In the genomic region with DNA sequence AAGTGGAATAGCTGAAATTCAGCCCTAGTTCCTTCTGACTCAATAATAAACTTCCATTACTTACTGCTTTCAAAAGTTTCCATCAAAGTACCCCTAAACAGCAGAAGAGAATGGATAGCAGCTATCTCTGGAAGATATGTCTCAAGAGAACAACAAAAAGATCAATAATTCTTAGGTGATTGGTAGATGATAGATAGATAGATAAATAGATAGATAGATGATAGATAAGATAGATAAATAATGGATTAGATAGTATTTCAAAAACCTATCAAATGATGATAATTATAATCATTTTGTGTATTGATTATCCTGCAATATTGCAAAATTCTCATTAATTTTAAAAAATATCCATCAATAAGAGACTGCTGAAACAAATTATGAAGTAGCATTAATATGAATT, we compare ENCODE assay signal across 1 cellular context.
TF ChIP-seq lines count a peak whose summit lies in the region.

No MANE protein-coding gene starts in this region.

TF ChIP-seq in K562, 482 proteins besides CTCF, POLR2A, EP300 and RAD21:
- TF ChIP-seq NRF1 (conservative IDR thresholded peaks at IDR 0.05 in 1 of 2, IDR thresholded peaks at IDR 0.05 in 1 of 2) (no peak), DACH1 (IDR thresholded peaks at IDR 0.05; ENCODE audit: partially characterized antibody) (peak; percentile 84)
- TF ChIP-seq, protein P1, sequence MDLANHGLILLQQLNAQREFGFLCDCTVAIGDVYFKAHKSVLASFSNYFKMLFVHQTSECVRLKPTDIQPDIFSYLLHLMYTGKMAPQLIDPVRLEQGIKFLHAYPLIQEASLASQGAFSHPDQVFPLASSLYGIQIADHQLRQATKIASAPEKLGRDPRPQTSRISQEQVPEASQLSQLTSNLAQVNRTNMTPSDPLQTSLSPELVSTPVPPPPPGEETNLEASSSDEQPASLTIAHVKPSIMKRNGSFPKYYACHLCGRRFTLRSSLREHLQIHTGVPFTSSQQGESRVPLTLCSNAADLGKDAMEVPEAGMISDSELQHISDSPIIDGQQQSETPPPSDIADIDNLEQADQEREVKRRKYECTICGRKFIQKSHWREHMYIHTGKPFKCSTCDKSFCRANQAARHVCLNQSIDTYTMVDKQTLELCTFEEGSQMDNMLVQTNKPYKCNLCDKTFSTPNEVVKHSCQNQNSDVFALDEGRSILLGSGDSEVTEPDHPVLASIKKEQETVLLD (IDR thresholded peaks at IDR 0.05) = peak; percentile 58; the same call in 1 of the 2 replicates
